1 cellular context compared by ENCODE assay signal in genomic region chr4:2079926-2080325, GRCh38.
TF ChIP-seq lines count a peak whose summit lies in the region.

No MANE protein-coding gene starts in this region.

TF ChIP-seq in HepG2, 621 proteins besides CTCF, POLR2A, EP300 and RAD21 (continued from another document):
- TF ChIP-seq TCF7L2 (IDR thresholded peaks at IDR 0.05; ENCODE audit: low read depth, low read length) (no peak), SRSF4 (IDR thresholded peaks at IDR 0.05; ENCODE audit: low read depth, low read length, poor library complexity, severe bottlenecking) (no peak), MYPOP (CRISPR knock-in tag; IDR thresholded peaks at IDR 0.05) (no peak)
TF ChIP-seq in HepG2: peak in this region for 0.
